8 cellular contexts compared by ENCODE assay signal in genomic region chr13:105139380-105140285, GRCh38.
DNase-seq lines count a peak whose midpoint lies in the region; ATAC-seq lines count a peak whose summit lies in the region.

No MANE protein-coding gene starts in this region.

- DNase-seq in DMS153 treated with DMSO at 0.1 percent for 48 hours (lab: John Stamatoyannopoulos, UW; ENCODE audit: unreplicated experiment) (peak; percentile 87), HuH-7 (ENCODE audit: low spot score) (peak; percentile 15), SK-N-MC (ENCODE audit: low read depth, low spot score) (no peak), left colon (peak; percentile 31 to 46), H7 (no peak)
- DNase-seq in stimulated activated CD8-positive, alpha-beta memory T cell treated with anti-CD3 and anti-CD28 coated beads, Interleukin-15, amount 100 ng/mL, for 1 hour (ENCODE audit: low read depth), result peak; percentile 24

- H3K4me3 Mint-ChIP-seq in activated naive CD4-positive, alpha-beta T cell treated with anti-CD3 and anti-CD28 coated beads, Interleukin-2, amount 50 U/mL, for 24 hours, result peak overlapping the region; percentile 87

- H3K36me3 Mint-ChIP-seq in activated naive CD4-positive, alpha-beta T cell treated with anti-CD3 and anti-CD28 coated beads, Interleukin-2, amount 50 U/mL, for 24 hours, result no peaks in the 10 kb centered on the region

- no peak overlapping the region for H3K27ac ChIP-seq in SK-N-MC

- no peaks in the 10 kb centered on the region for H3K9me3 Mint-ChIP-seq in activated naive CD4-positive, alpha-beta T cell treated with anti-CD3 and anti-CD28 coated beads, Interleukin-2, amount 50 U/mL, for 24 hours

- H3K4me1 Mint-ChIP-seq in activated naive CD4-positive, alpha-beta T cell treated with anti-CD3 and anti-CD28 coated beads, Interleukin-2, amount 50 U/mL, for 24 hours, result peaks cover 27% of the 10 kb centered on the region

- H3K27ac Mint-ChIP-seq in activated naive CD4-positive, alpha-beta T cell treated with anti-CD3 and anti-CD28 coated beads, Interleukin-2, amount 50 U/mL, for 24 hours, result peak overlapping the region; percentile 94

- no peaks in the 10 kb centered on the region for H3K27me3 Mint-ChIP-seq in activated naive CD4-positive, alpha-beta T cell treated with anti-CD3 and anti-CD28 coated beads, Interleukin-2, amount 50 U/mL, for 24 hours

- H3K4me3 ChIP-seq in SK-N-MC (peak overlapping the region; percentile 72), H7 (ENCODE audit: insufficient read depth, low read depth, low read length) (no peak overlapping the region)

- no peaks in the 10 kb centered on the region for H3K27me3 ChIP-seq in H7 (ENCODE audit: control insufficient read depth, insufficient read depth, low read length)

- H3K9me3 ChIP-seq in SK-N-MC (ENCODE audit: low read depth, low read length), result no peaks in the 10 kb centered on the region

- intact Hi-C loops in left colon (cut with DNase I, micrococcal nuclease), result no loop called here

- ATAC-seq in GM21423 (IDR thresholded peaks at IDR 0.05; ENCODE audit: unreplicated experiment) (peak; percentile 96), left colon (peak; percentile 61)

- H3K36me3 ChIP-seq in SK-N-MC (ENCODE audit: insufficient read depth, low read length) (no peaks in the 10 kb centered on the region), H7 (replicated peaks; ENCODE audit: control insufficient read depth, insufficient read depth, low read length) (no peaks in the 10 kb centered on the region)

- H3K9ac ChIP-seq in SK-N-MC (ENCODE audit: insufficient read length), result peak overlapping the region; percentile 20

Comparison
In these comparisons a context has a peak if more than half of its experiments do, and no peak if none do; other contexts are left out.
1. DNase-seq: peak in DMS153 treated with DMSO at 0.1 percent for 48 hours (single experiment), HuH-7 (single experiment), left colon (2 of 2) and stimulated activated CD8-positive, alpha-beta memory T cell treated with anti-CD3 and anti-CD28 coated beads, Interleukin-15, amount 100 ng/mL, for 1 hour (single experiment); none in SK-N-MC (single experiment) and H7 (single experiment).